ENCODE assay signal across 16 cellular contexts in the genomic region with DNA sequence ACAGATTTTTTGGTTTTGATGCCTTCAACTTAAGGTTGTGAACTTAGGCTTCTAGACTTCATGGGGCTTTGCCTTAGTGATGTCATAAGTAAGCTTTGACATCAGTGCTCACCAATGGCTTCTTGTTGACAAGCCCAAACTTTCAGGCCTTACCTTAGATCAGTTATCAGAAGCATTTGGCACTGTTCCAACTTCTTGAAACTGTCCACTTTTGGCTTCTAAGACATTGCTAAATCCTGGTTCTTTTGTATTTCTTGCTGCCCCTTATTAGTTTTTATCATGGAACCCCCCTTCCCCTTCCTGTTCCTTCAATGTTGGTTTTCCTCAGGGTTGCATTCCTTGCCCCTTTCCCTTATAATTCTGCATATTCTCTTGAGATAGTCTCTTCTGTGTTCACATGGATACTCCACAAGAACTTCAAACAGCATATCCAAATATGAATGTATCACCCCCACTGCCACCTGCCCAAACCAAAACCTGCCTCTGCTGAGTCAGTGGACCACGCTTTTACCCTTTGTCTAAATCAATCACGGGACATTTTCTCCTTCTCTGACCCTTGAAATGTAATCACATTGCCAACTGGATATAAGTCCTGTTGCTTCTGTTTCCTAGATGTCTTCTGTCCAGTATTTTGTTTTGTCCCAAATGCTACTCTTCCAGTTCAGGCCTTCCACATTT. TPM values are rescaled to one million over a fixed set of nuclear protein-coding genes. Genes with fewer than 3 reads are reported as not detected.
"Had no signal": no experiment of that assay in that cellular context is flagged by ENCODE, and none has a peak within 500 bp of the region (broad histone marks: within the 10 kb centered on the region; RNA-seq: fewer than 3 reads in every experiment).

No MANE protein-coding gene starts in this region.

- H3K4me1 ChIP-seq: body of pancreas, testis had no signal

- H3K9me3 ChIP-seq: body of pancreas, esophagus muscularis mucosa, testis had no signal

- ATAC-seq: body of pancreas; naive thymus-derived CD8-positive, alpha-beta T cell; sciatic nerve; stimulated activated naive CD8-positive, alpha-beta T cell treated with anti-CD3 and anti-CD28 coated beads, Interleukin-15, amount 100 ng/mL, for 72 hours; T-helper 17 cell had no signal

- H3K4me3 ChIP-seq: body of pancreas, esophagus muscularis mucosa, testis had no signal

- H3K27me3 ChIP-seq: body of pancreas, esophagus muscularis mucosa, testis had no signal

- DNase-seq: activated B cell treated with CpG ODN at 0.5 μM for 24 hours; activated CD4-positive, alpha-beta T cell treated with anti-CD3 and anti-CD28 coated beads, Interleukin-2, amount 10 ng/mL, durations not matched to agents 7 days and 5 days; activated CD8-positive, alpha-beta memory T cell treated with anti-CD3 and anti-CD28 coated beads for 24 hours; activated naive CD4-positive, alpha-beta T cell treated with anti-CD3 and anti-CD28 coated beads for 36 hours; body of pancreas; cerebellar nuclear complex; mammary epithelial cell; naive thymus-derived CD8-positive, alpha-beta T cell; nucleus accumbens; stimulated activated CD4-positive, alpha-beta T cell treated with anti-CD3 and anti-CD28 coated beads, Interleukin-4, amount 100 ng/mL, for 1 hour; stimulated activated CD8-positive, alpha-beta memory T cell treated with anti-CD3 and anti-CD28 coated beads, Interleukin-4, amount 100 ng/mL, for 48 hours; stimulated activated naive CD8-positive, alpha-beta T cell treated with anti-CD3 and anti-CD28 coated beads, Interleukin-15, amount 100 ng/mL, for 72 hours; T-helper 17 cell; testis had no signal

- H3K27ac ChIP-seq: body of pancreas, esophagus muscularis mucosa, testis had no signal

RNA-seq across cellular contexts. Expression of gene CCDC184, which starts 56.4 kb away (rescaled TPM):
- total RNA-seq: naive thymus-derived CD8-positive, alpha-beta T cell had no signal
